ENCODE assay signal across 1 cellular context in genomic region chr10:84185526-84186175, GRCh38.
TF ChIP-seq lines count a peak whose summit lies in the region.

No MANE protein-coding gene starts in this region.

TF ChIP-seq in GM23338, 12 proteins besides CTCF, POLR2A, EP300 and RAD21 (continued from another document):
- TF ChIP-seq ZNF462 (CRISPR knock-in tag; IDR thresholded peaks at IDR 0.05) (no peak), NANOG (IDR thresholded peaks at IDR 0.05; ENCODE audit: borderline replicate concordance) (no peak), REST (IDR thresholded peaks at IDR 0.05; ENCODE audit: unreplicated experiment) (no peak), CREB1 (CRISPR knock-in tag; IDR thresholded peaks at IDR 0.05; ENCODE audit: low read depth) (no peak), STAT1 (IDR thresholded peaks at IDR 0.05; ENCODE audit: unreplicated experiment) (no peak), ZNF114 (CRISPR knock-in tag; IDR thresholded peaks at IDR 0.05) (no peak)
